Comparison of ENCODE assay signal across 8 cellular contexts in the genomic region with DNA sequence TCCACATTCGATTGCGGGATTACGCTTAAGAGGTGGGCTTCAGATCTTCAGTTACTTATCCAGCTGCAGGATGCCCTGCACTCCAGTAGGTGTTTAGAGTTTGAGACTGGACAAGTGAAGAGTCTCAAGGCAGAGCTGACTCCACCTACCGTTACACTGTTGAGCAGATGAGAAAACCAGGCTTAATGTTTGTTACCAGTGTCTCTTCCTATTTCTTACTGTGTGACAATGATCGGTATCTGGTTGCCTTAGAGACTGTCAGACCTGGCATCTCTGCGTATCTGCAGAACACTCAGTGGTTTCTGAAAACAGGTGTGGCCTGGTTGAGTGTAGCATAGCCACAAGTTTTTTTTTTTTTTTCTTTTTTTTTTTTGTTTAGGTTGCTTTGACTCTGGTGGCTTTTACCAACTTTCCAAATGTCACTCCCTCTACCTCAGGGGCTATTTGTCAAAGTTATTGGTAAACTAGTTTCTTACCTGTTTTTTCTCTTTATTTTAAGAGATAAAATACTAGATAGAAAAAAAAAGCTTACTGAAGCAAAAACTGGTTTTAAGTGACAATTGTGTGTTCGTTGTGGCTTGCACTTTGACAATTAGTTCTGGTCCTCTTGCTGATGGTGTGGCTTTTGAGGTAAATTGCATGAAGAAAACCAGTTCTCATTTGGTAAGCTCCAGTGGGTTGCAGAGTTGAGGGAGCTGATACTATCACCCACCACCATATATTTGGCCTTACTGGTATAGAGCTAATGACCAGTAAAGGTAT.
DNase-seq lines count a peak whose midpoint lies in the region; ATAC-seq and TF ChIP-seq lines count a peak whose summit lies in the region.

No MANE protein-coding gene starts in this region.

- H3K27me3 Mint-ChIP-seq in activated CD4-positive, alpha-beta T cell treated with anti-CD3 and anti-CD28 coated beads for 36 hours: no peaks in the 10 kb centered on the region
- H3K27me3 Mint-ChIP-seq in type B pancreatic cell: peaks cover 5% of the 10 kb centered on the region

- H3K9me3 ChIP-seq in heart left ventricle (no peaks in the 10 kb centered on the region), left ventricle myocardium inferior (replicated peaks) (no peaks in the 10 kb centered on the region), mucosa of rectum (ENCODE audit: control insufficient read depth in 2 of 2, low read length in 2 of 2) (no peaks in the 10 kb centered on the region), WERI-Rb-1 (ENCODE audit: severe bottlenecking) (no peaks in the 10 kb centered on the region)

- TF ChIP-seq CTCF in heart left ventricle (IDR thresholded peaks at IDR 0.05) (no peak), left ventricle myocardium inferior (IDR thresholded peaks at IDR 0.05; ENCODE audit: borderline replicate concordance) (no peak), type B pancreatic cell (conservative IDR thresholded peaks at IDR 0.05) (no peak), GM10266 (IDR thresholded peaks at IDR 0.05; ENCODE audit: control insufficient read depth, insufficient read depth, low read depth, missing control alignments) (no peak), WERI-Rb-1 (IDR thresholded peaks at IDR 0.05; ENCODE audit: low read depth, low read length) (no peak)

- peaks cover 0 to 41% (median 20%) of the 10 kb centered on the region in 12 donors for H3K4me1 ChIP-seq in heart left ventricle
- H3K4me1 ChIP-seq in left ventricle myocardium inferior: peaks cover 29% of the 10 kb centered on the region
- peaks cover 4 to 7% of the 10 kb centered on the region in 2 donors for H3K4me1 ChIP-seq in mucosa of rectum (ENCODE audit: control insufficient read depth in 2 of 2, insufficient read depth in 2 of 2, low read length in 2 of 2)

- CTCF ChIA-PET in activated CD4-positive, alpha-beta T cell treated with anti-CD3 and anti-CD28 coated beads for 36 hours (lab: Charles Lee): interaction anchor here (1.0 to 5.7 kb wide), 14 partner anchors 11 to 330 kb away, joined by 3 to 56 read pairs (median 5); no protein-coding TSS in a partner anchor

- H3K36me3 ChIP-seq in heart left ventricle: no peaks in the 10 kb centered on the region
- H3K36me3 ChIP-seq in left ventricle myocardium inferior: no peaks in the 10 kb centered on the region
- no peaks in the 10 kb centered on the region for H3K36me3 ChIP-seq in mucosa of rectum (ENCODE audit: control insufficient read depth in 2 of 2, insufficient read depth in 2 of 2, low read length in 2 of 2)
- H3K36me3 ChIP-seq in WERI-Rb-1: no peaks in the 10 kb centered on the region

- peak overlapping the region; percentile 95 for H3K27ac Mint-ChIP-seq in activated CD4-positive, alpha-beta T cell treated with anti-CD3 and anti-CD28 coated beads for 36 hours
- no peak overlapping the region for H3K27ac Mint-ChIP-seq in type B pancreatic cell

- H3K9ac ChIP-seq in mucosa of rectum (ENCODE audit: low read depth in 1 of 2, low read length in 2 of 2): no peak overlapping the region

- DNase-seq in heart left ventricle (no peak), left ventricle myocardium inferior (no peak), type B pancreatic cell (ENCODE audit: extremely low spot score, unreplicated experiment) (no peak), GM10266 (ENCODE audit: extremely low spot score) (no peak), WERI-Rb-1 (no peak)
- peak; percentile 76 for DNase-seq in activated CD4-positive, alpha-beta T cell treated with anti-CD3 and anti-CD28 coated beads for 36 hours

- no peak for TF ChIP-seq POLR2A in heart left ventricle (IDR thresholded peaks at IDR 0.05)

- POLR2A ChIA-PET in activated CD4-positive, alpha-beta T cell treated with anti-CD3 and anti-CD28 coated beads for 36 hours (lab: Charles Lee): interaction anchor here (0.6 to 2.0 kb wide), 10 partner anchors 13 to 189 kb away, joined by 3 to 10 read pairs (median 5); no protein-coding TSS in a partner anchor

- peaks cover 2% of the 10 kb centered on the region for H3K9me3 Mint-ChIP-seq in activated CD4-positive, alpha-beta T cell treated with anti-CD3 and anti-CD28 coated beads for 36 hours (ENCODE audit: low read depth)
- peaks cover 1% of the 10 kb centered on the region for H3K9me3 Mint-ChIP-seq in type B pancreatic cell

- ATAC-seq in heart left ventricle: peak; percentile 33 to 68 (median 56)
- peak; percentile 90 for ATAC-seq in HG03108 (IDR thresholded peaks at IDR 0.05; ENCODE audit: unreplicated experiment)
- ATAC-seq in activated CD4-positive, alpha-beta T cell treated with anti-CD3 and anti-CD28 coated beads for 36 hours: peak; percentile 88

- H3K27ac ChIP-seq in heart left ventricle: peak overlapping the region in 2 of 12 donors; percentile 18 to 82
- no peak overlapping the region for H3K27ac ChIP-seq in left ventricle myocardium inferior (replicated peaks)
- H3K27ac ChIP-seq in mucosa of rectum (ENCODE audit: low read depth in 2 of 2, low read length in 2 of 2): peak overlapping the region; percentile 15 to 61
- no peak overlapping the region for H3K27ac ChIP-seq in WERI-Rb-1

- peaks cover 25% of the 10 kb centered on the region for H3K36me3 Mint-ChIP-seq in activated CD4-positive, alpha-beta T cell treated with anti-CD3 and anti-CD28 coated beads for 36 hours (ENCODE audit: low read depth)
- H3K36me3 Mint-ChIP-seq in type B pancreatic cell: no peaks in the 10 kb centered on the region

- peak overlapping the region in 1 of 12 donors; percentile 31 for H3K4me3 ChIP-seq in heart left ventricle
- H3K4me3 ChIP-seq in left ventricle myocardium inferior: no peak overlapping the region
- peak overlapping the region in 1 of 2 donors; percentile 26 for H3K4me3 ChIP-seq in mucosa of rectum (ENCODE audit: low read length in 2 of 2)
- H3K4me3 ChIP-seq in WERI-Rb-1 (ENCODE audit: low read depth, low read length): no peak overlapping the region

- peaks cover 84% of the 10 kb centered on the region for H3K4me1 Mint-ChIP-seq in activated CD4-positive, alpha-beta T cell treated with anti-CD3 and anti-CD28 coated beads for 36 hours
- H3K4me1 Mint-ChIP-seq in type B pancreatic cell (ENCODE audit: unreplicated experiment): peaks cover 26% of the 10 kb centered on the region

- H3K27me3 ChIP-seq in heart left ventricle: no peaks in the 10 kb centered on the region
- no peaks in the 10 kb centered on the region for H3K27me3 ChIP-seq in left ventricle myocardium inferior (ENCODE audit: low read depth)
- no peaks in the 10 kb centered on the region for H3K27me3 ChIP-seq in mucosa of rectum (ENCODE audit: control insufficient read depth in 2 of 2, insufficient read depth in 2 of 2, low read length in 2 of 2)
- no peaks in the 10 kb centered on the region for H3K27me3 ChIP-seq in WERI-Rb-1 (ENCODE audit: insufficient read depth, low read depth, severe bottlenecking)

- WGBS in heart left ventricle, 4 donors: 71 to 80% (median 76%) methylated on average over 7 of the region's 7 CpGs

- peak overlapping the region; percentile 80 for H3K4me3 Mint-ChIP-seq in activated CD4-positive, alpha-beta T cell treated with anti-CD3 and anti-CD28 coated beads for 36 hours
- H3K4me3 Mint-ChIP-seq in type B pancreatic cell: no peak overlapping the region

- intact Hi-C loops in heart left ventricle (cut with DNase I): no loop called here
- intact Hi-C loops in left ventricle myocardium inferior (cut with micrococcal nuclease): no loop called here
- intact Hi-C loops in activated CD4-positive, alpha-beta T cell treated with anti-CD3 and anti-CD28 coated beads for 36 hours (cut with DNase I, micrococcal nuclease): loop anchor here (1.0 kb wide), 5 partner anchors 12 to 170 kb away; no protein-coding TSS in a partner anchor

Comparison
In these comparisons a context has a peak if more than half of its experiments do, and no peak if none do; other contexts are left out.
1. H3K27ac ChIP-seq: peak in mucosa of rectum (2 of 2); none in left ventricle myocardium inferior (single experiment) and WERI-Rb-1 (single experiment).
2. intact Hi-C loops: an anchor here in activated CD4-positive, alpha-beta T cell treated with anti-CD3 and anti-CD28 coated beads for 36 hours (1.0 kb wide); none called in heart left ventricle and left ventricle myocardium inferior.
3. Peak in every context shown above with its lines, with median percentiles within 50 percentile points of each other: ATAC-seq.